ENCODE assay signal across 8 cellular contexts in genomic region chr20:31861346-31862156, GRCh38. TPM values are rescaled to one million over a fixed set of nuclear protein-coding genes. Genes with fewer than 3 reads are reported as not detected.
A peak's percentile ranks its signal among the peaks of the same experiment; 100 is the strongest.
DNase-seq lines count a peak whose midpoint lies in the region; ATAC-seq and TF ChIP-seq lines count a peak whose summit lies in the region.

No MANE protein-coding gene starts in this region.

- no peak for TF ChIP-seq EP300 in Ishikawa (IDR thresholded peaks at IDR 0.05; ENCODE audit: borderline replicate concordance)
- TF ChIP-seq EP300 in upper lobe of left lung (IDR thresholded peaks at IDR 0.05), result no peak

- H3K4me3 ChIP-seq in GM08714 (ENCODE audit: low read length), result peak overlapping the region; percentile 48; the same call in 1 of the 2 replicates
- H3K4me3 ChIP-seq in upper lobe of left lung, result peak overlapping the region; percentile 15 to 73 (median 54)

- no peak for TF ChIP-seq POLR2A in upper lobe of left lung (IDR thresholded peaks at IDR 0.05)

- peaks cover 16 to 17% (median 16%) of the 10 kb centered on the region in 4 donors for H3K4me1 ChIP-seq in upper lobe of left lung

- WGBS in upper lobe of left lung, 2 donors, result 17 to 21% methylated on average over 14 to 29 of the region's 62 CpGs

- no peaks in the 10 kb centered on the region for H3K9me3 ChIP-seq in upper lobe of left lung

- TF ChIP-seq CTCF in upper lobe of left lung (IDR thresholded peaks at IDR 0.05), result no peak

- DNase-seq in RPMI7951 (ENCODE audit: low read depth), result peak; percentile 44
- peak; percentile 60 for DNase-seq in activated gamma-delta T cell (lab: John Stamatoyannopoulos, UW)
- peak in 41 of 42 donors; percentile 22 to 86 (median 69) for DNase-seq in head of caudate nucleus
- peak; percentile 83 for DNase-seq in posterior vena cava (ENCODE audit: low spot score)
- DNase-seq in upper lobe of left lung, result peak; percentile 38 to 92

- intact Hi-C loops in head of caudate nucleus (cut with DNase I) (no loop called here), posterior vena cava (cut with DNase I) (no loop called here)

- H3K36me3 ChIP-seq in upper lobe of left lung, result no peaks in the 10 kb centered on the region

- no peak for TF ChIP-seq RAD21 in Ishikawa (IDR thresholded peaks at IDR 0.05; ENCODE audit: low read depth)

- peaks cover 0 to 11% (median 6%) of the 10 kb centered on the region in 4 donors for H3K27me3 ChIP-seq in upper lobe of left lung

- peak overlapping the region in 1 of 4 donors; percentile 18 for H3K27ac ChIP-seq in upper lobe of left lung

- ATAC-seq in upper lobe of left lung (ENCODE audit: low FRiP score in 2 of 2), result peak in 1 of 2 donors; percentile 88
- ATAC-seq in HG02981 (IDR thresholded peaks at IDR 0.05; ENCODE audit: unreplicated experiment), result no peak

TF ChIP-seq in Ishikawa, 13 proteins besides CTCF, POLR2A, EP300 and RAD21:
- TF ChIP-seq ZBTB7A (IDR thresholded peaks at IDR 0.05; ENCODE audit: low read depth), result no peak
- TF ChIP-seq, protein P1, sequence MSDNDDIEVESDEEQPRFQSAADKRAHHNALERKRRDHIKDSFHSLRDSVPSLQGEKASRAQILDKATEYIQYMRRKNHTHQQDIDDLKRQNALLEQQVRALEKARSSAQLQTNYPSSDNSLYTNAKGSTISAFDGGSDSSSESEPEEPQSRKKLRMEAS (IDR thresholded peaks at IDR 0.05), result peak; percentile 63
- 0 out of 2 replicates have a peak, but pooled peaks have one; percentile 10 for TF ChIP-seq TAF1 (IDR thresholded peaks at IDR 0.05; ENCODE audit: low read depth)
- TF ChIP-seq TCF12 (IDR thresholded peaks at IDR 0.05; ENCODE audit: low read depth), result no peak
- TF ChIP-seq, protein P2, sequence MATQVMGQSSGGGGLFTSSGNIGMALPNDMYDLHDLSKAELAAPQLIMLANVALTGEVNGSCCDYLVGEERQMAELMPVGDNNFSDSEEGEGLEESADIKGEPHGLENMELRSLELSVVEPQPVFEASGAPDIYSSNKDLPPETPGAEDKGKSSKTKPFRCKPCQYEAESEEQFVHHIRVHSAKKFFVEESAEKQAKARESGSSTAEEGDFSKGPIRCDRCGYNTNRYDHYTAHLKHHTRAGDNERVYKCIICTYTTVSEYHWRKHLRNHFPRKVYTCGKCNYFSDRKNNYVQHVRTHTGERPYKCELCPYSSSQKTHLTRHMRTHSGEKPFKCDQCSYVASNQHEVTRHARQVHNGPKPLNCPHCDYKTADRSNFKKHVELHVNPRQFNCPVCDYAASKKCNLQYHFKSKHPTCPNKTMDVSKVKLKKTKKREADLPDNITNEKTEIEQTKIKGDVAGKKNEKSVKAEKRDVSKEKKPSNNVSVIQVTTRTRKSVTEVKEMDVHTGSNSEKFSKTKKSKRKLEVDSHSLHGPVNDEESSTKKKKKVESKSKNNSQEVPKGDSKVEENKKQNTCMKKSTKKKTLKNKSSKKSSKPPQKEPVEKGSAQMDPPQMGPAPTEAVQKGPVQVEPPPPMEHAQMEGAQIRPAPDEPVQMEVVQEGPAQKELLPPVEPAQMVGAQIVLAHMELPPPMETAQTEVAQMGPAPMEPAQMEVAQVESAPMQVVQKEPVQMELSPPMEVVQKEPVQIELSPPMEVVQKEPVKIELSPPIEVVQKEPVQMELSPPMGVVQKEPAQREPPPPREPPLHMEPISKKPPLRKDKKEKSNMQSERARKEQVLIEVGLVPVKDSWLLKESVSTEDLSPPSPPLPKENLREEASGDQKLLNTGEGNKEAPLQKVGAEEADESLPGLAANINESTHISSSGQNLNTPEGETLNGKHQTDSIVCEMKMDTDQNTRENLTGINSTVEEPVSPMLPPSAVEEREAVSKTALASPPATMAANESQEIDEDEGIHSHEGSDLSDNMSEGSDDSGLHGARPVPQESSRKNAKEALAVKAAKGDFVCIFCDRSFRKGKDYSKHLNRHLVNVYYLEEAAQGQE (IDR thresholded peaks at IDR 0.05; ENCODE audit: low read depth), result no peak
- TF ChIP-seq, protein P3, sequence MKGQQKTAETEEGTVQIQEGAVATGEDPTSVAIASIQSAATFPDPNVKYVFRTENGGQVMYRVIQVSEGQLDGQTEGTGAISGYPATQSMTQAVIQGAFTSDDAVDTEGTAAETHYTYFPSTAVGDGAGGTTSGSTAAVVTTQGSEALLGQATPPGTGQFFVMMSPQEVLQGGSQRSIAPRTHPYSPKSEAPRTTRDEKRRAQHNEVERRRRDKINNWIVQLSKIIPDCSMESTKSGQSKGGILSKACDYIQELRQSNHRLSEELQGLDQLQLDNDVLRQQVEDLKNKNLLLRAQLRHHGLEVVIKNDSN (IDR thresholded peaks at IDR 0.05), result no peak
- TF ChIP-seq EGR1 (IDR thresholded peaks at IDR 0.05), result no peak
- TF ChIP-seq CEBPB (IDR thresholded peaks at IDR 0.05), result no peak

RNA-seq across cellular contexts. Expression of gene DUSP15, which starts 8.8 kb away (rescaled TPM):
- total RNA-seq in RPMI7951 (2014; rRNA removed; shearing (Covaris generic)), result not detected in 2 replicates
- total RNA-seq in posterior vena cava (1 to 10 TPM in 1 of 2 donors, under 1 TPM in 1; 0.90 to 1.0 TPM), upper lobe of left lung (1 to 10 TPM in 4 of 6 donors, under 1 TPM in 1, not detected in 1; 0.69 to 1.7 (median 1.1) TPM)

RNA-seq across cellular contexts. Expression of gene TTLL9, which starts 8.9 kb away (rescaled TPM):
- total RNA-seq in RPMI7951 (2014; rRNA removed; shearing (Covaris generic)), result not detected in 2 replicates
- total RNA-seq in posterior vena cava, result under 1 TPM; 0.14 to 0.19 TPM
- 10 to 100 TPM in 1 of 6 donors, 1 to 10 TPM in 4, under 1 TPM in 1; 0.31 to 20.7 (median 4.4) TPM for total RNA-seq in upper lobe of left lung

RNA-seq across cellular contexts. Expression of gene FOXS1, which starts 16.1 kb away (rescaled TPM):
- 0.24 and 0.39 TPM in 2 replicates for total RNA-seq in RPMI7951 (2014; rRNA removed; shearing (Covaris generic))
- total RNA-seq in posterior vena cava (1 to 10 TPM; 2.8 to 5.0 TPM), upper lobe of left lung (1 to 10 TPM in 2 of 6 donors, under 1 TPM in 1, not detected in 3; 0.91 to 1.7 (median 1.3) TPM)

RNA-seq across cellular contexts. Expression of gene MYLK2, which starts 42.4 kb away (rescaled TPM):
- total RNA-seq in RPMI7951 (2014; rRNA removed; shearing (Covaris generic)), result 0.36 and 0.59 TPM in 2 replicates
- total RNA-seq in posterior vena cava (not detected), upper lobe of left lung (not detected)
